ENCODE assay signal across 1 cellular context in the genomic region with DNA sequence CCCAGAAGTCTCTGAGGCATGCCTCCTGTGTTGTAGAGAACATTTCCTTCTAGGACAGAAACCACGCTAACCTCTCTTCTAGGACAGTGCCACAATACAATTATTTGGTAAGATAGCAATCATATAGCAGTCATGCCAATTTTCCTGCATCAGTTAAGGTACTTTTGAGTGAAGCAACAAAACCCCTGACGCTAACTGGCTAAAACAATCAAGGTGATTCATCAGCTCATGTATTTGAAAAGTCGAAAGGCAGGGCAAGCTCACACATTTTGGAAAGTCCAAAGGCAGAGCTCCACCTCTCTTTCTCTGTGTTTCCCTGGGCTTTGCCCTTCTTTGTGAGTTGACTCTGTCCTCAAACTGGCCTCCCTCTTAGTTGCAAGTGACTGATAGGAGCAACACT.
TF ChIP-seq lines count a peak whose summit lies in the region.

No MANE protein-coding gene starts in this region.

TF ChIP-seq in H1, 55 proteins besides CTCF, POLR2A, EP300 and RAD21:
- TF ChIP-seq SP1 (IDR thresholded peaks at IDR 0.05; ENCODE audit: low read depth, low read length) (no peak), RFX5 (IDR thresholded peaks at IDR 0.05; ENCODE audit: borderline replicate concordance, low read depth, low read length) (no peak), CBX5 (IDR thresholded peaks at IDR 0.05; ENCODE audit: low read depth, low read length) (no peak), SUZ12 (IDR thresholded peaks at IDR 0.05; ENCODE audit: low read length) (no peak), HDAC2 (IDR thresholded peaks at IDR 0.05; ENCODE audit: borderline replicate concordance in 1 of 2, low read depth in 2 of 2, low read length in 2 of 2) (no peak), GABPA (IDR thresholded peaks at IDR 0.05; ENCODE audit: borderline replicate concordance, insufficient read depth, low read length) (no peak)
- TF ChIP-seq, protein P1, sequence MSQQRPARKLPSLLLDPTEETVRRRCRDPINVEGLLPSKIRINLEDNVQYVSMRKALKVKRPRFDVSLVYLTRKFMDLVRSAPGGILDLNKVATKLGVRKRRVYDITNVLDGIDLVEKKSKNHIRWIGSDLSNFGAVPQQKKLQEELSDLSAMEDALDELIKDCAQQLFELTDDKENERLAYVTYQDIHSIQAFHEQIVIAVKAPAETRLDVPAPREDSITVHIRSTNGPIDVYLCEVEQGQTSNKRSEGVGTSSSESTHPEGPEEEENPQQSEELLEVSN (IDR thresholded peaks at IDR 0.05) = no peak
